Comparison of ENCODE assay signal across 17 cellular contexts in the genomic region with DNA sequence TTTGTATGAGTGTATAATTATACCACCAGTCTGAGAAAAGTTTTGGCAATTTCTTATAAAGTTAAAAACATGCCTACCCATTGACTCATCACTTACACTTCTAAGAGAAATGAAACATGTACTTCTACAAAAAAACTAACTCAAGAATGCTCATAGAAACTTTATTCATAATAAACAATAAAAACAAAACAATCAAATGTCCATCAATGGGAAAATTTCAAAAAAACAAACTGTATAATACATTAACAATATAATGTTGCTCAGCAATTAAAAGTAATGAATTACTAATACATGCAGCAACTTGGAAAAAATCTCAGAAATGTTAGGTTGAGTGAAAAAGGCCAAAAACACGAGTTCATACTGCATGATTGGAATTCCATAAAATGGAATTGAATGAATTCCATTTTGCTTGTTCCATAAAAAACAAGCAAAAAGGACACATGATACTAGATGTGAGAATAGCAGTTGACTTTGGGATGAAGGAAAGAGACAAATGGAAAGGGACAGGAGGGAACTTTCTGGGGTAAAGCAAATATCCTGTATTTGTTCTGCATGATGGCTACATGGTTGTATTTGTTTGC.
DNase-seq lines count a peak whose midpoint lies in the region; ATAC-seq and TF ChIP-seq lines count a peak whose summit lies in the region.
"Had no signal": no experiment of that assay in that cellular context is flagged by ENCODE, and none has a peak within 500 bp of the region (broad histone marks: within the 10 kb centered on the region; RNA-seq: fewer than 3 reads in every experiment).

No MANE protein-coding gene starts in this region.

- H3K27ac ChIP-seq in SK-N-SH (ENCODE audit: low read depth in 2 of 2, low read length in 1 of 2), result peak overlapping the region; percentile 64 to 73; a peak in 3 of 4 replicates
- H3K27ac ChIP-seq: pancreas, tibial nerve had no signal

- no peak overlapping the region for H3K4me3 ChIP-seq in SK-N-SH (ENCODE audit: low read depth in 2 of 2, low read length in 1 of 2)
- H3K4me3 ChIP-seq in fibroblast of pulmonary artery (replicated peaks; ENCODE audit: low read depth, low read length), result no peak overlapping the region
- H3K4me3 ChIP-seq: lung, pancreas, tibial nerve had no signal

- H3K9ac ChIP-seq in SK-N-SH, result peak overlapping the region; percentile 3; the same call in 1 of the 2 replicates

- ATAC-seq in HG02759 (IDR thresholded peaks at IDR 0.05; ENCODE audit: unreplicated experiment) (no peak), HG03025 (IDR thresholded peaks at IDR 0.05; ENCODE audit: low FRiP score, unreplicated experiment) (no peak), GM21381 (IDR thresholded peaks at IDR 0.05; ENCODE audit: unreplicated experiment) (no peak)
- ATAC-seq: HepG2, pancreas, Right ventricle myocardium inferior had no signal

- no peaks in the 10 kb centered on the region for H3K9me2 ChIP-seq in SK-N-SH

- no peaks in the 10 kb centered on the region for H3K9me3 ChIP-seq in SK-N-SH
- H3K9me3 ChIP-seq: pancreas had no signal

- no peak for TF ChIP-seq RAD21 in SK-N-SH (IDR thresholded peaks at IDR 0.05; ENCODE audit: low read length)

- POLR2A ChIA-PET in SK-N-SH (lab: Yijun Ruan, JAX), result no interaction called here

- H3K4me2 ChIP-seq in SK-N-SH, result peak overlapping the region; percentile 41

- no peak overlapping the region; the same call in 1 of the 2 replicates for H2AFZ ChIP-seq in SK-N-SH (ENCODE audit: low read depth)

- H3K27me3 ChIP-seq in SK-N-SH (ENCODE audit: insufficient read depth), result no peaks in the 10 kb centered on the region
- H3K27me3 ChIP-seq: pancreas, tibial nerve had no signal

- CTCF ChIA-PET in SK-N-SH (lab: Yijun Ruan, JAX), result no interaction called here

- peaks cover 33% of the 10 kb centered on the region for H3F3A ChIP-seq in SK-N-SH (replicated peaks; ENCODE audit: insufficient read depth)

- WGBS in SK-N-SH (ENCODE audit: low lambda C conversion rate), result 15% methylated on average over 1 of the region's 1 CpG

- DNase-seq in A172 (ENCODE audit: low spot score) (peak; percentile 46), HCEC 1CT (peak; percentile 69), SK-N-SH (no peak), fibroblast of pulmonary artery (ENCODE audit: low read depth) (peak; percentile 64), activated T-cell treated with anti-CD3 and anti-CD28 coated beads for 4 hours (no peak)
- DNase-seq: activated naive CD4-positive, alpha-beta T cell treated with anti-CD3 and anti-CD28 coated beads, Interleukin-2, amount 10 ng/mL, durations not matched to agents 7 days and 5 days; erythroblast; NCI-H1105; NCI-H526; pancreas had no signal

- no peaks in the 10 kb centered on the region for H4K20me1 ChIP-seq in SK-N-SH (ENCODE audit: insufficient read depth)

- peak in 1 of 2 experiments; percentile 73; a peak in 2 of 4 replicates for TF ChIP-seq EP300 in SK-N-SH (IDR thresholded peaks at IDR 0.05; ENCODE audit: borderline replicate concordance in 1 of 2, low read depth in 1 of 2, low read length in 1 of 2)

- no peaks in the 10 kb centered on the region for H3K36me3 ChIP-seq in SK-N-SH (replicated peaks in 1 of 2; ENCODE audit: control insufficient read depth in 1 of 2, insufficient read depth in 2 of 2, low read length in 1 of 2)
- H3K36me3 ChIP-seq: pancreas, tibial nerve had no signal

- peaks cover 0 to 17% of the 10 kb centered on the region in 2 experiments; a peak in 2 of 4 replicates for H3K4me1 ChIP-seq in SK-N-SH (ENCODE audit: control insufficient read depth in 1 of 2, insufficient read depth in 2 of 2, low read depth in 1 of 2, low read length in 1 of 2)
- H3K4me1 ChIP-seq: pancreas had no signal

- H3K79me2 ChIP-seq in SK-N-SH (ENCODE audit: insufficient read depth), result no peaks in the 10 kb centered on the region

- TF ChIP-seq CTCF in SK-N-SH (IDR thresholded peaks at IDR 0.05) (no peak), fibroblast of pulmonary artery (IDR thresholded peaks at IDR 0.05; ENCODE audit: low read length, missing control alignments) (no peak)

TF ChIP-seq in SK-N-SH, 30 proteins besides CTCF, POLR2A, EP300 and RAD21 (continues in another document):
- TF ChIP-seq FOSL2 (IDR thresholded peaks at IDR 0.05; ENCODE audit: borderline replicate concordance, low read depth) (0 out of 2 replicates have a peak, but pooled peaks have one; percentile 6), TCF12 (IDR thresholded peaks at IDR 0.05) (peak; percentile 57), FOXM1 (IDR thresholded peaks at IDR 0.05; ENCODE audit: low read depth) (no peak), ELF1 (IDR thresholded peaks at IDR 0.05) (no peak), GATA2 (CRISPR knock-in tag; IDR thresholded peaks at IDR 0.05) (no peak), NFIC (IDR thresholded peaks at IDR 0.05; ENCODE audit: borderline replicate concordance) (no peak), YY1 (IDR thresholded peaks at IDR 0.05; ENCODE audit: low read depth) (no peak), JUND (IDR thresholded peaks at IDR 0.05) (peak; percentile 40), RXRA (IDR thresholded peaks at IDR 0.05; ENCODE audit: borderline replicate concordance, low read depth) (no peak), SIN3A (IDR thresholded peaks at IDR 0.05; ENCODE audit: borderline replicate concordance, low read depth, low read length) (no peak), NRF1 (IDR thresholded peaks at IDR 0.05; ENCODE audit: low read depth, low read length) (no peak), TAF1 (IDR thresholded peaks at IDR 0.05; ENCODE audit: borderline replicate concordance, low read depth, low read length) (no peak), RCOR1 (IDR thresholded peaks at IDR 0.05; ENCODE audit: low read length) (no peak), MEF2A (IDR thresholded peaks at IDR 0.05; ENCODE audit: borderline replicate concordance, low read depth) (no peak), POLR2AphosphoS5 (IDR thresholded peaks at IDR 0.05; ENCODE audit: low read depth, low read length) (no peak), CHD2 (IDR thresholded peaks at IDR 0.05; ENCODE audit: low read length, partially characterized antibody) (no peak), RFX5 (IDR thresholded peaks at IDR 0.05; ENCODE audit: low read length) (no peak), GABPA (IDR thresholded peaks at IDR 0.05; ENCODE audit: low read depth) (no peak), FOXJ3 (CRISPR knock-in tag; IDR thresholded peaks at IDR 0.05) (no peak), EZH2phosphoT487 (IDR thresholded peaks at IDR 0.05; ENCODE audit: borderline replicate concordance, low read depth) (no peak)
- TF ChIP-seq, protein P1, sequence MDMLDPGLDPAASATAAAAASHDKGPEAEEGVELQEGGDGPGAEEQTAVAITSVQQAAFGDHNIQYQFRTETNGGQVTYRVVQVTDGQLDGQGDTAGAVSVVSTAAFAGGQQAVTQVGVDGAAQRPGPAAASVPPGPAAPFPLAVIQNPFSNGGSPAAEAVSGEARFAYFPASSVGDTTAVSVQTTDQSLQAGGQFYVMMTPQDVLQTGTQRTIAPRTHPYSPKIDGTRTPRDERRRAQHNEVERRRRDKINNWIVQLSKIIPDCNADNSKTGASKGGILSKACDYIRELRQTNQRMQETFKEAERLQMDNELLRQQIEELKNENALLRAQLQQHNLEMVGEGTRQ (IDR thresholded peaks at IDR 0.05; ENCODE audit: borderline replicate concordance, low read depth, low read length), result no peak
- TF ChIP-seq, protein P2, sequence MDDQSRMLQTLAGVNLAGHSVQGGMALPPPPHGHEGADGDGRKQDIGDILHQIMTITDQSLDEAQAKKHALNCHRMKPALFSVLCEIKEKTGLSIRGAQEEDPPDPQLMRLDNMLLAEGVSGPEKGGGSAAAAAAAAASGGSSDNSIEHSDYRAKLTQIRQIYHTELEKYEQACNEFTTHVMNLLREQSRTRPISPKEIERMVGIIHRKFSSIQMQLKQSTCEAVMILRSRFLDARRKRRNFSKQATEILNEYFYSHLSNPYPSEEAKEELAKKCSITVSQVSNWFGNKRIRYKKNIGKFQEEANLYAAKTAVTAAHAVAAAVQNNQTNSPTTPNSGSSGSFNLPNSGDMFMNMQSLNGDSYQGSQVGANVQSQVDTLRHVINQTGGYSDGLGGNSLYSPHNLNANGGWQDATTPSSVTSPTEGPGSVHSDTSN (IDR thresholded peaks at IDR 0.05), result peak; percentile 40; the same call in 1 of the 2 replicates
- TF ChIP-seq, protein P3, sequence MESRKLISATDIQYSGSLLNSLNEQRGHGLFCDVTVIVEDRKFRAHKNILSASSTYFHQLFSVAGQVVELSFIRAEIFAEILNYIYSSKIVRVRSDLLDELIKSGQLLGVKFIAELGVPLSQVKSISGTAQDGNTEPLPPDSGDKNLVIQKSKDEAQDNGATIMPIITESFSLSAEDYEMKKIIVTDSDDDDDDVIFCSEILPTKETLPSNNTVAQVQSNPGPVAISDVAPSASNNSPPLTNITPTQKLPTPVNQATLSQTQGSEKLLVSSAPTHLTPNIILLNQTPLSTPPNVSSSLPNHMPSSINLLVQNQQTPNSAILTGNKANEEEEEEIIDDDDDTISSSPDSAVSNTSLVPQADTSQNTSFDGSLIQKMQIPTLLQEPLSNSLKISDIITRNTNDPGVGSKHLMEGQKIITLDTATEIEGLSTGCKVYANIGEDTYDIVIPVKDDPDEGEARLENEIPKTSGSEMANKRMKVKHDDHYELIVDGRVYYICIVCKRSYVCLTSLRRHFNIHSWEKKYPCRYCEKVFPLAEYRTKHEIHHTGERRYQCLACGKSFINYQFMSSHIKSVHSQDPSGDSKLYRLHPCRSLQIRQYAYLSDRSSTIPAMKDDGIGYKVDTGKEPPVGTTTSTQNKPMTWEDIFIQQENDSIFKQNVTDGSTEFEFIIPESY (IDR thresholded peaks at IDR 0.05; ENCODE audit: borderline replicate concordance, low read depth), result no peak
- TF ChIP-seq, protein P4, sequence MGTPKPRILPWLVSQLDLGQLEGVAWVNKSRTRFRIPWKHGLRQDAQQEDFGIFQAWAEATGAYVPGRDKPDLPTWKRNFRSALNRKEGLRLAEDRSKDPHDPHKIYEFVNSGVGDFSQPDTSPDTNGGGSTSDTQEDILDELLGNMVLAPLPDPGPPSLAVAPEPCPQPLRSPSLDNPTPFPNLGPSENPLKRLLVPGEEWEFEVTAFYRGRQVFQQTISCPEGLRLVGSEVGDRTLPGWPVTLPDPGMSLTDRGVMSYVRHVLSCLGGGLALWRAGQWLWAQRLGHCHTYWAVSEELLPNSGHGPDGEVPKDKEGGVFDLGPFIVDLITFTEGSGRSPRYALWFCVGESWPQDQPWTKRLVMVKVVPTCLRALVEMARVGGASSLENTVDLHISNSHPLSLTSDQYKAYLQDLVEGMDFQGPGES (IDR thresholded peaks at IDR 0.05; ENCODE audit: low read depth, low read length), result no peak
- TF ChIP-seq, protein P5, sequence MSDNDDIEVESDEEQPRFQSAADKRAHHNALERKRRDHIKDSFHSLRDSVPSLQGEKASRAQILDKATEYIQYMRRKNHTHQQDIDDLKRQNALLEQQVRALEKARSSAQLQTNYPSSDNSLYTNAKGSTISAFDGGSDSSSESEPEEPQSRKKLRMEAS (IDR thresholded peaks at IDR 0.05; ENCODE audit: low read depth), result no peak

Comparison
In these comparisons a context has a peak if more than half of its experiments do, and no peak if none do; other contexts are left out.
1. DNase-seq: peak in A172 (single experiment), HCEC 1CT (single experiment) and fibroblast of pulmonary artery (single experiment); none in SK-N-SH (single experiment) and activated T-cell treated with anti-CD3 and anti-CD28 coated beads for 4 hours (single experiment).